ENCODE assay signal across 8 cellular contexts in genomic region chr20:36951198-36951976, GRCh38. TPM values are rescaled to one million over a fixed set of nuclear protein-coding genes. Genes with fewer than 3 reads are reported as not detected.
DNase-seq lines count a peak whose midpoint lies in the region; ATAC-seq and TF ChIP-seq lines count a peak whose summit lies in the region.

Gene SAMHD1 (minus strand): TSS chr20:36951708. CDS start chr20:36951643, 65 bp downstream.

- WGBS in right cardiac atrium: under 1% methylated on average over 66 of the region's 66 CpGs

- in situ Hi-C loops in GM13977 (cut with MboI; ENCODE audit: low pct_unique_long_range_greater_than_20kb, low sequenced_read_pairs, unreplicated experiment): no loop called here

- ATAC-seq in HG02884 (IDR thresholded peaks at IDR 0.05; ENCODE audit: unreplicated experiment) (peak; percentile 79), right cardiac atrium (peak; percentile 96)

- peak; percentile 99 for DNase-seq in GM13977 (ENCODE audit: low spot score)
- DNase-seq in NCI-H187 (lab: John Stamatoyannopoulos, UW): peak; percentile 92 to 94
- DNase-seq in T-helper 2 cell: peak; percentile 68 to 93 (median 83)
- peak; percentile 65 to 98 (median 94) for DNase-seq in anterior cingulate cortex (lab: John Stamatoyannopoulos, UW)
- DNase-seq in right cardiac atrium: peak; percentile 98 to 99 (median 99)
- peak; percentile 98 for DNase-seq in putamen (ENCODE audit: low spot score)
- peak; percentile 96 to 97 for DNase-seq in vagina (ENCODE audit: extremely low spot score in 2 of 2)

- TF ChIP-seq CTCF in GM13977 (IDR thresholded peaks at IDR 0.05; ENCODE audit: extremely low read depth, insufficient read depth, missing control alignments) (no peak), vagina (IDR thresholded peaks at IDR 0.05) (peak in 1 of 3 experiments; percentile 33)

- no peaks in the 10 kb centered on the region for H3K9me3 ChIP-seq in right cardiac atrium (ENCODE audit: control insufficient read depth, low read length)
- H3K9me3 ChIP-seq in vagina: no peaks in the 10 kb centered on the region

- H3K4me1 ChIP-seq in right cardiac atrium (ENCODE audit: control insufficient read depth, insufficient read depth, low read length) (peaks cover 7% of the 10 kb centered on the region), vagina (peaks cover 24% of the 10 kb centered on the region)

- H3K4me3 ChIP-seq in right cardiac atrium (ENCODE audit: low read length): peak within 1 kb of the TSS; percentile 93
- H3K4me3 ChIP-seq in vagina: peak within 1 kb of the TSS; percentile 84

- peaks cover 0 to under 1% of the 10 kb centered on the region in 2 donors for H3K36me3 ChIP-seq in vagina

- TF ChIP-seq POLR2A in vagina (IDR thresholded peaks at IDR 0.05): peak; percentile 21 to 83

- H3K27me3 ChIP-seq in right cardiac atrium (ENCODE audit: control insufficient read depth, insufficient read depth) (no peaks in the 10 kb centered on the region), vagina (no peaks in the 10 kb centered on the region)

- intact Hi-C loops in right cardiac atrium (cut with DNase I) (no loop called here), vagina (cut with DNase I) (no loop called here)

- peak within 1 kb of the TSS; percentile 91 for H3K27ac ChIP-seq in right cardiac atrium (ENCODE audit: low read length)
- peak within 1 kb of the TSS; percentile 84 for H3K27ac ChIP-seq in vagina

RNA-seq across cellular contexts. Expression of gene SAMHD1, which starts in this region (rescaled TPM):
- total RNA-seq in right cardiac atrium (100 to 1,000 TPM in 3 of 4 donors, 10 to 100 TPM in 1; 67.5 to 161 (median 121) TPM), vagina (142 TPM)
- polyA plus RNA-seq in right cardiac atrium: 95.3 TPM

Comparison
In these comparisons a context has a peak if more than half of its experiments do, and no peak if none do; other contexts are left out.
1. Peak in every context shown above with its lines: DNase-seq, ATAC-seq, H3K4me3 ChIP-seq and H3K27ac ChIP-seq.